34 cellular contexts compared by ENCODE assay signal in the genomic region with DNA sequence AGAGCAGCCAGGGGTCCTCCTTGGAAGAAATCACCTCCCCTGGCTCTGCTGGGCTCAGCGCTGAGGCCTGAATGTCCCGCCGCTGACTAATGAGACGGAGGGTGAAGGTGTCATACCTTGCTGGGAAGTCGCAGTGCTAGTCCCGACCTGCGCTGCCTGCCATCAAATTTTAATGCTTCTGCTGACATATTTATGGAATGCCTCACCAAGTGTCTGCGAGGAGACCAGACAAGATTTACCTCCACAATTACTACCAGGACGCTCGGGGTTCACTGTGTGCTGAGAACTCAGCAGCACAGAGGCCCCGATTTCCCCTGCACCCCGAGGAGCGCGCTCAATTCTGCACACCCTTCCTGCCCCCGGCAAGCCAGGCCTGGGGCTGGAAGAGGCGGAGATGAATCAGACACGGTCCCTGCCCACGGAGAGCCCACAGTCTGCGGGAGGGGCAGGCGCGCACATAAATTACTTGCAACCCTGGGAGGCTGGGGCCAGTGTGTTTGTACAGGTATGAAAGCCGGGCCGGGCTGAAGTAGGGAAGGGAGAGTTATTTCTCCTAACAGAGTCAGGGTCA.
DNase-seq lines count a peak whose midpoint lies in the region; ATAC-seq and TF ChIP-seq lines count a peak whose summit lies in the region.
"Had no signal": no experiment of that assay in that cellular context is flagged by ENCODE, and none has a peak within 500 bp of the region (broad histone marks: within the 10 kb centered on the region; RNA-seq: fewer than 3 reads in every experiment).

No MANE protein-coding gene starts in this region.

- POLR2A ChIA-PET in naive thymus-derived CD4-positive, alpha-beta T cell (lab: Charles Lee) = no interaction called here

- peak; percentile 42 for DNase-seq in NCI-H69 (lab: John Stamatoyannopoulos, UW)
- peak; percentile 64 for DNase-seq in epithelial cell of prostate (ENCODE audit: low read depth, low spot score)
- no peak for DNase-seq in DMS153 treated with DMSO at 0.1 percent for 48 hours (lab: John Stamatoyannopoulos, UW; ENCODE audit: unreplicated experiment)
- DNase-seq in naive thymus-derived CD4-positive, alpha-beta T cell = no peak
- DNase-seq: activated CD4-positive, alpha-beta T cell treated with anti-CD3 and anti-CD28 coated beads for 1 hour; activated CD8-positive, alpha-beta T cell treated with anti-CD3 and anti-CD28 coated beads, Interleukin-2, amount 10 ng/mL, durations not matched to agents 7 days and 5 days; Calu3; effector memory CD4-positive, alpha-beta T cell; foreskin melanocyte; GOT3; MG63; midbrain; natural killer cell; NCI-H1417 treated with DMSO at 0.1 percent for 48 hours; NCI-H2081; NCI-H226; NCI-H748 treated with DMSO at 0.1 percent for 48 hours; retina; small intestine; stimulated activated CD4-positive, alpha-beta T cell treated with anti-CD3 and anti-CD28 coated beads, Interleukin-1b, Interleukin-23, amount 100 ng/mL, for 48 hours; stimulated activated CD8-positive, alpha-beta memory T cell treated with anti-CD3 and anti-CD28 coated beads, Interleukin-4, amount 100 ng/mL, for 48 hours; T-helper 1 cell; transverse colon had no signal

- no peaks in the 10 kb centered on the region for H3K36me3 Mint-ChIP-seq in nephron (ENCODE audit: low read depth)
- no peaks in the 10 kb centered on the region for H3K36me3 Mint-ChIP-seq in naive thymus-derived CD4-positive, alpha-beta T cell
- H3K36me3 Mint-ChIP-seq: activated naive CD4-positive, alpha-beta T cell treated with anti-CD3 and anti-CD28 coated beads, Interleukin-2, amount 50 U/mL, for 72 hours; CD14-positive monocyte; natural killer cell had no signal

- peaks cover 0 to 5% of the 10 kb centered on the region in 2 donors for H3K4me1 ChIP-seq in naive thymus-derived CD4-positive, alpha-beta T cell (ENCODE audit: control insufficient read depth in 2 of 2, insufficient read depth in 2 of 2, low read length in 2 of 2)
- H3K4me1 ChIP-seq: esophagus muscularis mucosa had no signal

- peaks cover 16% of the 10 kb centered on the region for H3K4me1 Mint-ChIP-seq in nephron
- peaks cover 0 to 13% (median 7%) of the 10 kb centered on the region in 7 donors for H3K4me1 Mint-ChIP-seq in naive thymus-derived CD4-positive, alpha-beta T cell

- no peaks in the 10 kb centered on the region for H3K27me3 ChIP-seq in naive thymus-derived CD4-positive, alpha-beta T cell (ENCODE audit: control insufficient read depth in 2 of 2, insufficient read depth in 2 of 2, low read length in 2 of 2)
- H3K27me3 ChIP-seq: MG63 had no signal

- H3K4me3 ChIP-seq in naive thymus-derived CD4-positive, alpha-beta T cell (ENCODE audit: low read length) = no peak overlapping the region
- H3K4me3 ChIP-seq: cardiac muscle cell, coronary artery, esophagus muscularis mucosa, hepatocyte, K562, MG63, transverse colon had no signal

- H3K9me3 ChIP-seq in naive thymus-derived CD4-positive, alpha-beta T cell (ENCODE audit: control insufficient read depth in 2 of 3, low read length in 3 of 3) = no peaks in the 10 kb centered on the region
- H3K9me3 ChIP-seq: esophagus muscularis mucosa, MG63, transverse colon had no signal

- H3K27me3 Mint-ChIP-seq in nephron (ENCODE audit: low read depth) = peaks cover 78% of the 10 kb centered on the region
- H3K27me3 Mint-ChIP-seq in naive thymus-derived CD4-positive, alpha-beta T cell = peaks cover 0 to 12% (median 6%) of the 10 kb centered on the region in 5 donors

- H3K36me3 ChIP-seq in naive thymus-derived CD4-positive, alpha-beta T cell (ENCODE audit: control insufficient read depth in 2 of 3, insufficient read depth in 3 of 3, low read length in 3 of 3) = no peaks in the 10 kb centered on the region
- H3K36me3 ChIP-seq: cardiac muscle cell, esophagus muscularis mucosa, MG63, transverse colon had no signal

- no peaks in the 10 kb centered on the region for H3K9me3 Mint-ChIP-seq in nephron
- peaks cover 0 to 3% (median 0%) of the 10 kb centered on the region in 11 donors for H3K9me3 Mint-ChIP-seq in naive thymus-derived CD4-positive, alpha-beta T cell
- H3K9me3 Mint-ChIP-seq: activated naive CD4-positive, alpha-beta T cell treated with anti-CD3 and anti-CD28 coated beads, Interleukin-2, amount 50 U/mL, for 72 hours; natural killer cell had no signal

- H3K4me3 Mint-ChIP-seq in nephron = peak overlapping the region; percentile 18 to 52 (median 43)
- H3K4me3 Mint-ChIP-seq in naive thymus-derived CD4-positive, alpha-beta T cell = no peak overlapping the region
- H3K4me3 Mint-ChIP-seq: activated CD8-positive, alpha-beta T cell treated with anti-CD3 and anti-CD28 coated beads, Interleukin-2, amount 10 ng/mL, durations not matched to agents 7 days and 5 days; CD14-positive monocyte; natural killer cell had no signal

- CTCF ChIA-PET in naive thymus-derived CD4-positive, alpha-beta T cell (lab: Charles Lee) = no interaction called here

- peak overlapping the region; percentile 20 to 74 (median 55) for H3K27ac Mint-ChIP-seq in nephron
- H3K27ac Mint-ChIP-seq in naive thymus-derived CD4-positive, alpha-beta T cell = no peak overlapping the region
- H3K27ac Mint-ChIP-seq: activated CD8-positive, alpha-beta T cell treated with anti-CD3 and anti-CD28 coated beads, Interleukin-2, amount 10 ng/mL, durations not matched to agents 7 days and 5 days; CD14-positive monocyte; natural killer cell had no signal

- peak overlapping the region; percentile 76 for H3K27ac ChIP-seq in epithelial cell of prostate
- H3K27ac ChIP-seq in naive thymus-derived CD4-positive, alpha-beta T cell (ENCODE audit: low read depth, low read length) = no peak overlapping the region
- H3K27ac ChIP-seq: cardiac muscle cell, coronary artery, esophagus muscularis mucosa, hepatocyte, transverse colon had no signal

- ATAC-seq in HG03571 (IDR thresholded peaks at IDR 0.05; ENCODE audit: unreplicated experiment) (no peak), HG02763 (IDR thresholded peaks at IDR 0.05; ENCODE audit: unreplicated experiment) (no peak)
- ATAC-seq in naive thymus-derived CD4-positive, alpha-beta T cell = no peak
- ATAC-seq: activated CD8-positive, alpha-beta T cell treated with anti-CD3 and anti-CD28 coated beads, Interleukin-2, amount 10 ng/mL, durations not matched to agents 7 days and 5 days; activated naive CD4-positive, alpha-beta T cell treated with anti-CD3 and anti-CD28 coated beads, Interleukin-2, amount 50 U/mL, for 72 hours; K562; left lobe of liver; natural killer cell had no signal

- intact Hi-C loops in naive thymus-derived CD4-positive, alpha-beta T cell (cut with micrococcal nuclease) = loop anchor here in 1 of 2 donors (10.0 kb wide), 1 partner anchor 224 kb away; no protein-coding TSS in a partner anchor

- TF ChIP-seq CTCF in nephron (IDR thresholded peaks at IDR 0.05; ENCODE audit: unreplicated experiment in 3 of 3) = no peak

Comparison
In these comparisons a context has a peak if more than half of its experiments do, and no peak if none do; other contexts are left out.
1. DNase-seq: peak in NCI-H69 (single experiment) and epithelial cell of prostate (single experiment); none in DMS153 treated with DMSO at 0.1 percent for 48 hours (single experiment) and naive thymus-derived CD4-positive, alpha-beta T cell (0 of 9).
2. H3K27ac Mint-ChIP-seq: peak in nephron (3 of 3); none in naive thymus-derived CD4-positive, alpha-beta T cell (0 of 9).
3. H3K4me3 Mint-ChIP-seq: peak in nephron (3 of 3); none in naive thymus-derived CD4-positive, alpha-beta T cell (0 of 10).